17 cellular contexts compared by ENCODE assay signal in the genomic region with DNA sequence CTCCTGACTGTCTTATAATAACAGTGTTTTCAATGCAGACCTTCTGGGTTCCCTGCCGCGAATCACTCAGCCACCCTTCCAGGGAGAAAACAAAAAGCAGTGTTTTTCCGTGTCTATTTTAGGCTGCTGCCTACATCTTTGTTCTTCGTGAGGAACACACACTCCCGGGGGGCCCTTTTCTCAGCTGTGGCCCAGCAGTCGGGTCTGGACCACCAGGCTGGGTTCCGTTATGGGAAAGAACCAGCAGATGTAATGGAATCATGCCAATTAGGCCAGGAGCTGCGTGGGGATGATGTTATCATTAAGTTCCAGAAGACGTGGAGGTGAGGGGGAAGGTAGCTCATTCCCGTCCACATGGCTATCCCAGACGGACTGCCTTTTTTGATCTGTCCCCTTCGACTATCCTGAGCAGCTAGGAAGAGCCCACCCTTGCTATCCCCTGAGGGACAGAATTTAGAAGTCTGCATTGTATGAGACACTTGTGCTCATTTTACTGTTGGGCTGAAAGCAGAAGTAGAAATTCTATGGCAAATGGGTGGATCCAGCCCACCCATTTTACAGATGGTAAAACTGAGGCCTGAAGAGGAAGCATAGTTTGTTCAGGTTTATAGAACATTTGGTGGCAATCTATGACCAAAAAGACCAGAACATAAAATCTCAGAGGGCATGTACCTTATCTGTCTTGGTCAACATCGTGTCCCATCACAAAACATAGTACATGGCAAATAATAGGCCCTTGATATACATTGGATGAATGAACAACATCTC. TPM values are rescaled to one million over a fixed set of nuclear protein-coding genes. Genes with fewer than 3 reads are reported as not detected.
DNase-seq lines count a peak whose midpoint lies in the region; ATAC-seq and TF ChIP-seq lines count a peak whose summit lies in the region.
"Had no signal": no experiment of that assay in that cellular context is flagged by ENCODE, and none has a peak within 500 bp of the region (broad histone marks: within the 10 kb centered on the region; RNA-seq: fewer than 3 reads in every experiment).

No MANE protein-coding gene starts in this region.

- H3K4me2 ChIP-seq in neuronal stem cell (ENCODE audit: insufficient read depth, low read length, poor library complexity, severe bottlenecking): no peak overlapping the region
- H3K4me2 ChIP-seq: smooth muscle cell had no signal

- no peak overlapping the region for H3K9ac ChIP-seq in neuronal stem cell (ENCODE audit: low read depth, low read length, poor library complexity)

- H2BK12ac ChIP-seq in neuronal stem cell (ENCODE audit: low read length): no peak overlapping the region

- no peak overlapping the region for H3K4ac ChIP-seq in neuronal stem cell (ENCODE audit: low read length)

- H2BK120ac ChIP-seq in neuronal stem cell (ENCODE audit: low read depth, low read length): no peak overlapping the region

- H4K8ac ChIP-seq in neuronal stem cell (ENCODE audit: low read depth, low read length): peak overlapping the region; percentile 53

- H3K36me3 ChIP-seq in neuronal stem cell (replicated peaks in 1 of 2; ENCODE audit: control insufficient read depth in 2 of 2, insufficient read depth in 2 of 2, low read length in 2 of 2): no peaks in the 10 kb centered on the region

- no peak overlapping the region for H3K14ac ChIP-seq in neuronal stem cell (ENCODE audit: low read length)

- DNase-seq in NCI-H2227 treated with DMSO at 0.1 percent for 48 hours (lab: John Stamatoyannopoulos, UW) (peak; percentile 54), dorsolateral prefrontal cortex (peak in 5 of 10 donors; percentile 24 to 69 (median 51)), neuronal stem cell (ENCODE audit: low spot score) (no peak), superior temporal gyrus (ENCODE audit: extremely low spot score) (peak; percentile 55), RKO (ENCODE audit: low spot score) (no peak), NCI-H128 (lab: John Stamatoyannopoulos, UW; ENCODE audit: unreplicated experiment) (no peak), AML-193 (lab: John Stamatoyannopoulos, UW) (no peak)
- DNase-seq: activated CD4-positive, alpha-beta T cell treated with anti-CD3 and anti-CD28 coated beads, Interleukin-2, amount 10 ng/mL, durations not matched to agents 7 days and 5 days; activated effector memory CD4-positive, alpha-beta T cell treated with Interleukin-2 at 50 U/mL for 16 hours; central memory CD4-positive, alpha-beta T cell; immature natural killer cell; KG1; NCI-H187; stimulated activated CD4-positive, alpha-beta T cell treated with anti-CD3 and anti-CD28 coated beads, Interleukin-4, amount 100 ng/mL, for 4 hours had no signal

- intact Hi-C loops in dorsolateral prefrontal cortex (cut with DNase I): loop anchor here in 1 of 2 donors (10.0 kb wide), 2 partner anchors 57 to 63 kb away; a partner anchor contains a TSS

- peaks cover 0 to 2% of the 10 kb centered on the region in 2 donors for H3K9me3 ChIP-seq in neuronal stem cell (replicated peaks in 1 of 2; ENCODE audit: control insufficient read depth in 2 of 2, insufficient read depth in 1 of 2, low read depth in 1 of 2, low read length in 2 of 2)

- H3K27ac ChIP-seq in dorsolateral prefrontal cortex (peak overlapping the region in 56 of 59 donors; percentile 0 to 94 (median 81)), neuronal stem cell (replicated peaks; ENCODE audit: low read length) (no peak overlapping the region)
- H3K27ac ChIP-seq: RWPE1 had no signal

- no peak for TF ChIP-seq CTCF in dorsolateral prefrontal cortex (IDR thresholded peaks at IDR 0.05 in 54 of 56, conservative IDR thresholded peaks at IDR 0.05 in 2 of 56; ENCODE audit: low read depth in 1 of 56, partially characterized antibody in 56 of 56)

- H3K4me1 ChIP-seq in neuronal stem cell (ENCODE audit: control insufficient read depth in 2 of 2, insufficient read depth in 1 of 2, low read depth in 1 of 2, low read length in 2 of 2): peaks cover 0 to 5% of the 10 kb centered on the region in 2 donors

- H2BK15ac ChIP-seq in neuronal stem cell (ENCODE audit: low read length): no peak overlapping the region

- H3K27me3 ChIP-seq in dorsolateral prefrontal cortex: peaks cover 0 to 5% (median 0%) of the 10 kb centered on the region in 45 donors
- no peaks in the 10 kb centered on the region for H3K27me3 ChIP-seq in neuronal stem cell (ENCODE audit: control insufficient read depth in 3 of 3, insufficient read depth in 3 of 3, low read depth in 1 of 3, low read length in 3 of 3)

- H3K79me1 ChIP-seq in neuronal stem cell (ENCODE audit: low read depth, low read length): no peaks in the 10 kb centered on the region

- H3K18ac ChIP-seq in neuronal stem cell (ENCODE audit: low read length): no peak overlapping the region

- H2AFZ ChIP-seq in neuronal stem cell (ENCODE audit: low read length): no peak overlapping the region

- no peak overlapping the region for H2BK5ac ChIP-seq in neuronal stem cell (ENCODE audit: low read length)

- H3K23ac ChIP-seq in neuronal stem cell (ENCODE audit: low read depth, low read length, poor library complexity): no peak overlapping the region

- H3K4me3 ChIP-seq in dorsolateral prefrontal cortex (peak overlapping the region in 1 of 59 donors; percentile 5), neuronal stem cell (ENCODE audit: low read length in 2 of 2) (no peak overlapping the region)
- H3K4me3 ChIP-seq: smooth muscle cell had no signal

- ATAC-seq in HG03280 (IDR thresholded peaks at IDR 0.05; ENCODE audit: unreplicated experiment): no peak

- no peak overlapping the region for H2AK5ac ChIP-seq in neuronal stem cell (ENCODE audit: low read depth, low read length)

- no peak overlapping the region for H4K91ac ChIP-seq in neuronal stem cell (ENCODE audit: low read depth, low read length, poor library complexity)

- no CpG with 5 or more reads among the region's 13 CpGs for WGBS in neuronal stem cell (ENCODE audit: extremely low coverage in 2 of 2, insufficient read length in 2 of 2, insufficient replicate concordance in 1 of 2), 2 donors

RNA-seq across cellular contexts. Expression of a gene that starts 54.5 kb away (rescaled TPM):
- 100 to 1,000 TPM in 85 of 120 experiments, 10 to 100 TPM in 35; 39.1 to 171 (median 119) TPM for total RNA-seq in dorsolateral prefrontal cortex
- polyA plus RNA-seq in neuronal stem cell (2013, experiment 1 of 2): 0.52 TPM
- 0.51 TPM for polyA plus RNA-seq in neuronal stem cell (2013, experiment 2 of 2)
- total RNA-seq: smooth muscle cell had no signal
- polyA plus RNA-seq: immature natural killer cell, smooth muscle cell had no signal

Comparison
In these comparisons a context has a peak if more than half of its experiments do, and no peak if none do; other contexts are left out.
1. DNase-seq: peak in NCI-H2227 treated with DMSO at 0.1 percent for 48 hours (single experiment) and superior temporal gyrus (single experiment); none in neuronal stem cell (single experiment), RKO (single experiment), NCI-H128 (single experiment) and AML-193 (0 of 2).